ENCODE assay signal across 1 cellular context in genomic region chr11:62840712-62841360, GRCh38.
TF ChIP-seq lines count a peak whose summit lies in the region.

No MANE protein-coding gene starts in this region.

TF ChIP-seq in H1, 55 proteins besides CTCF, POLR2A, EP300 and RAD21:
- TF ChIP-seq CEBPB (IDR thresholded peaks at IDR 0.05; ENCODE audit: low read depth, low read length) (peak; percentile 72), TAF1 (IDR thresholded peaks at IDR 0.05; ENCODE audit: low read depth, low read length) (0 out of 2 replicates have a peak, but pooled peaks have one; percentile 12), POLR2AphosphoS5 (IDR thresholded peaks at IDR 0.05; ENCODE audit: low read depth, low read length) (peak; percentile 44; the same call in 1 of the 2 replicates), JUN (IDR thresholded peaks at IDR 0.05; ENCODE audit: low read depth, low read length) (peak; percentile 50; the same call in 1 of the 2 replicates)
